ENCODE assay signal across 24 cellular contexts in the genomic region with DNA sequence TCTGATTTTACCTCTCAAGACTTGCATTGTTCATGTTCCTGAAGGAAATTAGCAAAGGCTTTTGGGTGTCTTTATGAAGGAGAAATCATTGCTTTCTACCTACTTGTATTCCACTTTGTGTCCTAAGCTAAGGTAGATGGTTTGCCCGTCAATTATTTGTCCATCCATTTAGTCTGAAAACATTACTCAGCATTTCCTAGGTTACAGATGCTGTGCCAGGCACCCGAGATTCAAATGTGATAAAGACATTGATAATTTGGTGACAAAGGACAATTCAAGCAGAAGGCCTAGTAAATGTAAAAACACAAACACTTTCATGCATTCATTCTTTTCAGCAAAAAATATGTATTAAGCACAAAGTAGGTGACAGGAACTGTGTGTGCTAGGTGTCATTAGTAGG.
DNase-seq lines count a peak whose midpoint lies in the region; ATAC-seq, FAIRE-seq and TF ChIP-seq lines count a peak whose summit lies in the region.
"Had no signal": no experiment of that assay in that cellular context is flagged by ENCODE, and none has a peak within 500 bp of the region (broad histone marks: within the 10 kb centered on the region; RNA-seq: fewer than 3 reads in every experiment).

No MANE protein-coding gene starts in this region.

- POLR2A ChIA-PET in IMR-90 (lab: Charles Lee; ENCODE audit: unreplicated experiment), result no interaction called here

- CTCF ChIA-PET in IMR-90 (lab: Yijun Ruan, JAX), result no interaction called here
- CTCF ChIA-PET in Calu3 (lab: Charles Lee), result no interaction called here

- H3K9ac ChIP-seq in IMR-90 (ENCODE audit: low read depth, low read length), result no peak overlapping the region
- H3K9ac ChIP-seq in astrocyte (ENCODE audit: low read length), result no peak overlapping the region
- H3K9ac ChIP-seq in smooth muscle cell (ENCODE audit: low read depth), result no peak overlapping the region

- peaks cover 7% of the 10 kb centered on the region for H3F3A ChIP-seq in smooth muscle cell (ENCODE audit: low read depth)

- no peak overlapping the region for H3K4ac ChIP-seq in IMR-90 (ENCODE audit: low read depth, low read length)

- intact Hi-C loops in IMR-90 (cut with micrococcal nuclease), result no loop called here
- intact Hi-C loops in Calu3 (cut with micrococcal nuclease; ENCODE audit: unreplicated experiment), result no loop called here

- H4K20me1 ChIP-seq in IMR-90 (ENCODE audit: insufficient read depth, low read length) (no peaks in the 10 kb centered on the region), astrocyte (ENCODE audit: insufficient read depth, low read length) (no peaks in the 10 kb centered on the region), smooth muscle cell (ENCODE audit: low read depth) (peaks cover 74% of the 10 kb centered on the region)

- H2AFZ ChIP-seq in IMR-90 (replicated peaks; ENCODE audit: low read length, poor library complexity), result no peak overlapping the region
- no peak overlapping the region for H2AFZ ChIP-seq in astrocyte (ENCODE audit: low read depth, low read length)
- no peak overlapping the region for H2AFZ ChIP-seq in smooth muscle cell (ENCODE audit: low read depth)

- dilution Hi-C loops in IMR-90 (cut with HindIII; ENCODE audit: low sequenced_read_pairs, unreplicated experiment), result no loop called here

- FAIRE-seq in astrocyte (lab: Jason Lieb, UNC), result no peak
- FAIRE-seq: D721Med, GM18507 had no signal

- peaks cover 2% of the 10 kb centered on the region for H3K4me1 ChIP-seq in IMR-90 (ENCODE audit: control insufficient read depth, insufficient read depth, low read length)
- H3K4me1 ChIP-seq in astrocyte (ENCODE audit: insufficient read depth, low read length), result no peaks in the 10 kb centered on the region
- H3K4me1 ChIP-seq in smooth muscle cell (ENCODE audit: low read depth), result no peaks in the 10 kb centered on the region
- H3K4me1 ChIP-seq: BE2C, HAP-1 had no signal

- no peak for TF ChIP-seq RAD21 in IMR-90 (IDR thresholded peaks at IDR 0.05; ENCODE audit: low read length)

- no peak overlapping the region for H3K14ac ChIP-seq in IMR-90 (replicated peaks; ENCODE audit: low read depth, low read length)

- no peak overlapping the region for H2AK5ac ChIP-seq in IMR-90 (ENCODE audit: low read depth, low read length)

- H3K4me3 ChIP-seq in IMR-90 (ENCODE audit: insufficient read depth, low read depth, low read length), result no peak overlapping the region
- no peak overlapping the region for H3K4me3 ChIP-seq in astrocyte (ENCODE audit: insufficient read depth, low read depth, low read length)
- no peak overlapping the region for H3K4me3 ChIP-seq in smooth muscle cell
- H3K4me3 ChIP-seq: HAP-1 had no signal

- no peak overlapping the region for H2BK20ac ChIP-seq in IMR-90 (ENCODE audit: low read depth, low read length)

- H3K79me2 ChIP-seq in astrocyte (ENCODE audit: insufficient read depth, low read length) (no peaks in the 10 kb centered on the region), smooth muscle cell (ENCODE audit: low read depth) (no peaks in the 10 kb centered on the region)

- H3K9me3 ChIP-seq in IMR-90 (ENCODE audit: control insufficient read depth, insufficient read depth, low read length) (no peaks in the 10 kb centered on the region), astrocyte (ENCODE audit: insufficient read depth, low read depth, low read length) (no peaks in the 10 kb centered on the region), smooth muscle cell (replicated peaks; ENCODE audit: low read depth) (no peaks in the 10 kb centered on the region)
- H3K9me3 ChIP-seq: BE2C, HAP-1 had no signal

- no peak overlapping the region for H4K5ac ChIP-seq in IMR-90 (ENCODE audit: low read depth, low read length)

- H3K36me3 Mint-ChIP-seq in T-helper 2 cell treated with Interferon-gamma antibody and Interleukin-4, amounts not matched to agents 5 μg/mL and 100 μg/mL, for 36 hours (ENCODE audit: low read depth), result peaks cover 2% of the 10 kb centered on the region
- no peaks in the 10 kb centered on the region for H3K36me3 Mint-ChIP-seq in astrocyte (ENCODE audit: low read depth, unreplicated experiment)
- no peaks in the 10 kb centered on the region for H3K36me3 Mint-ChIP-seq in Calu3 (ENCODE audit: insufficient read depth, unreplicated experiment)
- peaks cover 3% of the 10 kb centered on the region for H3K36me3 Mint-ChIP-seq in activated naive CD8-positive, alpha-beta T cell treated with anti-CD3 and anti-CD28 coated beads, Interleukin-2, amount 50 U/mL, for 24 hours (ENCODE audit: low read depth)

- in situ Hi-C loops in IMR-90 (cut with MboI; ENCODE audit: low sequenced_read_pairs), result no loop called here

- H3K27me3 ChIP-seq in IMR-90 (ENCODE audit: control insufficient read depth, insufficient read depth, low read length) (no peaks in the 10 kb centered on the region), astrocyte (ENCODE audit: insufficient read depth, low read length) (no peaks in the 10 kb centered on the region), smooth muscle cell (ENCODE audit: low read depth) (no peaks in the 10 kb centered on the region)
- H3K27me3 ChIP-seq: BE2C had no signal

- H3K4me1 Mint-ChIP-seq in T-helper 2 cell treated with Interferon-gamma antibody and Interleukin-4, amounts not matched to agents 5 μg/mL and 100 μg/mL, for 36 hours (ENCODE audit: low read depth), result peaks cover 28% of the 10 kb centered on the region
- H3K4me1 Mint-ChIP-seq in astrocyte (ENCODE audit: low read depth, unreplicated experiment) (peaks cover 11% of the 10 kb centered on the region), Calu3 (ENCODE audit: low read depth, unreplicated experiment) (no peaks in the 10 kb centered on the region)
- peaks cover 35% of the 10 kb centered on the region for H3K4me1 Mint-ChIP-seq in activated naive CD8-positive, alpha-beta T cell treated with anti-CD3 and anti-CD28 coated beads, Interleukin-2, amount 50 U/mL, for 24 hours

- no peak for ATAC-seq in IMR-90 (ENCODE audit: low read depth)
- ATAC-seq in activated naive CD8-positive, alpha-beta T cell treated with anti-CD3 and anti-CD28 coated beads, Interleukin-2, amount 50 U/mL, for 24 hours, result no peak
- no peak for ATAC-seq in left lobe of liver

- no peak overlapping the region for H3K27ac ChIP-seq in IMR-90 (ENCODE audit: insufficient read depth, low read length)
- H3K27ac ChIP-seq in astrocyte (ENCODE audit: low read depth, low read length), result no peak overlapping the region
- no peak overlapping the region for H3K27ac ChIP-seq in smooth muscle cell (ENCODE audit: low read depth)

- no peak for TF ChIP-seq POLR2A in IMR-90 (IDR thresholded peaks at IDR 0.05; ENCODE audit: low read depth, low read length)

- no peaks in the 10 kb centered on the region for H3K27me3 Mint-ChIP-seq in T-helper 2 cell treated with Interferon-gamma antibody and Interleukin-4, amounts not matched to agents 5 μg/mL and 100 μg/mL, for 36 hours (ENCODE audit: low read depth)
- H3K27me3 Mint-ChIP-seq in astrocyte (ENCODE audit: low read depth, unreplicated experiment) (no peaks in the 10 kb centered on the region), Calu3 (ENCODE audit: unreplicated experiment) (no peaks in the 10 kb centered on the region)
- no peaks in the 10 kb centered on the region for H3K27me3 Mint-ChIP-seq in activated naive CD8-positive, alpha-beta T cell treated with anti-CD3 and anti-CD28 coated beads, Interleukin-2, amount 50 U/mL, for 24 hours
- H3K27me3 Mint-ChIP-seq: CD4-positive, CD25-positive, alpha-beta regulatory T cell had no signal

- no peak overlapping the region for H2BK15ac ChIP-seq in IMR-90 (ENCODE audit: low read depth, low read length)

- WGBS in IMR-90 (ENCODE audit: extremely low coverage in 2 of 2, insufficient read length in 1 of 2), 2 experiments, result no CpG with 5 or more reads among the region's 2 CpGs
- WGBS in smooth muscle cell (ENCODE audit: low lambda C conversion rate), result 96% methylated on average over 2 of the region's 2 CpGs

- H2BK5ac ChIP-seq in IMR-90 (ENCODE audit: low read depth, low read length, poor library complexity, severe bottlenecking), result no peak overlapping the region

- no peak overlapping the region for H3K56ac ChIP-seq in IMR-90 (ENCODE audit: extremely low read depth, insufficient read depth, low read length)

- H3K9me3 Mint-ChIP-seq in T-helper 2 cell treated with Interferon-gamma antibody and Interleukin-4, amounts not matched to agents 5 μg/mL and 100 μg/mL, for 36 hours, result no peaks in the 10 kb centered on the region
- H3K9me3 Mint-ChIP-seq in astrocyte (ENCODE audit: unreplicated experiment) (no peaks in the 10 kb centered on the region), Calu3 (ENCODE audit: low read depth, unreplicated experiment) (no peaks in the 10 kb centered on the region)
- H3K9me3 Mint-ChIP-seq in activated naive CD8-positive, alpha-beta T cell treated with anti-CD3 and anti-CD28 coated beads, Interleukin-2, amount 50 U/mL, for 24 hours, result no peaks in the 10 kb centered on the region

- TF ChIP-seq CTCF in IMR-90 (conservative IDR thresholded peaks at IDR 0.05; ENCODE audit: low read depth, low read length), result no peak
- TF ChIP-seq CTCF in astrocyte (IDR thresholded peaks at IDR 0.05; ENCODE audit: insufficient read depth, low read depth, low read length), result no peak
- no peak for TF ChIP-seq CTCF in smooth muscle cell (IDR thresholded peaks at IDR 0.05; ENCODE audit: borderline replicate concordance, insufficient read depth, poor library complexity, severe bottlenecking)
- no peak for TF ChIP-seq CTCF in Calu3 (IDR thresholded peaks at IDR 0.05; ENCODE audit: unreplicated experiment)

- H2AK9ac ChIP-seq in IMR-90 (replicated peaks; ENCODE audit: low read depth, low read length, poor library complexity), result no peak overlapping the region

- no peak overlapping the region for H3K4me3 Mint-ChIP-seq in T-helper 2 cell treated with Interferon-gamma antibody and Interleukin-4, amounts not matched to agents 5 μg/mL and 100 μg/mL, for 36 hours
- H3K4me3 Mint-ChIP-seq in astrocyte (ENCODE audit: unreplicated experiment) (no peak overlapping the region), Calu3 (ENCODE audit: low read depth, unreplicated experiment) (no peak overlapping the region)
- no peak overlapping the region for H3K4me3 Mint-ChIP-seq in activated naive CD8-positive, alpha-beta T cell treated with anti-CD3 and anti-CD28 coated beads, Interleukin-2, amount 50 U/mL, for 24 hours
- H3K4me3 Mint-ChIP-seq: CD4-positive, CD25-positive, alpha-beta regulatory T cell had no signal

- BruUV-seq in IMR-90 (replicated peaks; lab: Mats Ljungman, UMichigan) (no TSS peak), Calu3 (replicated peaks; lab: Mats Ljungman, UMichigan) (no TSS peak)

- no peaks in the 10 kb centered on the region for H3K79me1 ChIP-seq in IMR-90 (ENCODE audit: low read depth in 1 of 2, low read length in 2 of 2)

- no peaks in the 10 kb centered on the region for H3K36me3 ChIP-seq in IMR-90 (ENCODE audit: control insufficient read depth, insufficient read depth, low read length)
- H3K36me3 ChIP-seq in astrocyte (ENCODE audit: insufficient read depth, low read length), result no peaks in the 10 kb centered on the region
- H3K36me3 ChIP-seq in smooth muscle cell (ENCODE audit: low read depth), result no peaks in the 10 kb centered on the region
- H3K36me3 ChIP-seq: BE2C, HAP-1 had no signal

- no peak overlapping the region for H3K23ac ChIP-seq in IMR-90 (ENCODE audit: low read depth, low read length)

- DNase-seq in T-helper 2 cell treated with Interferon-gamma antibody and Interleukin-4, amounts not matched to agents 5 μg/mL and 100 μg/mL, for 36 hours (ENCODE audit: low spot score), result no peak
- DNase-seq in T-helper 2 cell (no peak), IMR-90 (no peak), astrocyte (ENCODE audit: low read depth) (no peak), smooth muscle cell (lab: John Stamatoyannopoulos, UW; ENCODE audit: unreplicated experiment) (no peak), Calu3 (no peak), left lobe of liver (ENCODE audit: low spot score) (no peak)
- DNase-seq in activated naive CD8-positive, alpha-beta T cell treated with anti-CD3 and anti-CD28 coated beads, Interleukin-2, amount 50 U/mL, for 24 hours, result no peak
- DNase-seq: 8988T; ACHN; BE2C; CD4-positive, CD25-positive, alpha-beta regulatory T cell; Kasumi-1; MV-4-11; NCI-H1105; NCI-H1436 treated with DMSO at 0.1 percent for 48 hours; NCI-H1930; NCI-H2107; NCI-H446; NCI-H524 treated with DMSO at 0.1 percent for 48 hours; NCI-H774 had no signal

- no peak overlapping the region for H3K18ac ChIP-seq in IMR-90 (ENCODE audit: low read depth, low read length)

- H3K9me1 ChIP-seq in IMR-90 (ENCODE audit: insufficient read depth, low read length), result peaks cover 2% of the 10 kb centered on the region; the same call in 1 of the 2 replicates

- H4K91ac ChIP-seq in IMR-90 (ENCODE audit: insufficient read depth, low read depth, low read length), result no peak overlapping the region

- H2BK120ac ChIP-seq in IMR-90 (ENCODE audit: low read depth, low read length), result no peak overlapping the region

- H3K4me2 ChIP-seq in IMR-90 (ENCODE audit: low read depth, low read length) (no peak overlapping the region), astrocyte (ENCODE audit: low read length) (peak overlapping the region; percentile 46), smooth muscle cell (peak overlapping the region; percentile 50)

- peak overlapping the region; percentile 35 for H3K27ac Mint-ChIP-seq in T-helper 2 cell treated with Interferon-gamma antibody and Interleukin-4, amounts not matched to agents 5 μg/mL and 100 μg/mL, for 36 hours
- H3K27ac Mint-ChIP-seq in astrocyte (ENCODE audit: unreplicated experiment), result no peak overlapping the region
- no peak overlapping the region for H3K27ac Mint-ChIP-seq in Calu3 (ENCODE audit: unreplicated experiment)
- no peak overlapping the region for H3K27ac Mint-ChIP-seq in activated naive CD8-positive, alpha-beta T cell treated with anti-CD3 and anti-CD28 coated beads, Interleukin-2, amount 50 U/mL, for 24 hours

- no peak overlapping the region for H4K8ac ChIP-seq in IMR-90 (ENCODE audit: low read depth in 2 of 2, low read length in 2 of 2)
